15 cellular contexts compared by ENCODE assay signal in genomic region chr10:28853195-28853594, GRCh38.
A peak's percentile ranks its signal among the peaks of the same experiment; 100 is the strongest.
DNase-seq lines count a peak whose midpoint lies in the region; ATAC-seq and TF ChIP-seq lines count a peak whose summit lies in the region.
"Had no signal": no experiment of that assay in that cellular context is flagged by ENCODE, and none has a peak within 500 bp of the region (broad histone marks: within the 10 kb centered on the region; RNA-seq: fewer than 3 reads in every experiment).

No MANE protein-coding gene starts in this region.

- no peaks in the 10 kb centered on the region for H3K27me3 ChIP-seq in BLaER1
- H3K27me3 ChIP-seq in PC-9 (ENCODE audit: insufficient read depth, low read depth) = peaks cover 8% of the 10 kb centered on the region; the same call in 1 of the 2 replicates
- no peaks in the 10 kb centered on the region for H3K27me3 ChIP-seq in hepatocyte

- TF ChIP-seq CTCF in PC-9 (conservative IDR thresholded peaks at IDR 0.05) = no peak
- TF ChIP-seq CTCF in epithelial cell of proximal tubule (conservative IDR thresholded peaks at IDR 0.05; ENCODE audit: low read depth, low read length) = no peak
- no peak for TF ChIP-seq CTCF in nephron (IDR thresholded peaks at IDR 0.05; ENCODE audit: unreplicated experiment in 3 of 3)
- no peak for TF ChIP-seq CTCF in hepatocyte (IDR thresholded peaks at IDR 0.05; ENCODE audit: poor library complexity)

- H3K27ac Mint-ChIP-seq in nephron = peak overlapping the region; percentile 1 to 57 (median 48)
- H3K27ac Mint-ChIP-seq: activated naive CD8-positive, alpha-beta T cell treated with anti-CD3 and anti-CD28 coated beads, Interleukin-2, amount 10 ng/mL, durations not matched to agents 7 days and 5 days; stimulated activated effector memory CD8-positive, alpha-beta T cell treated with anti-CD3 and anti-CD28 coated beads, Interleukin-12 subunit alpha, Interleukin-12 subunit beta, amount 100 ng/mL, for 72 hours had no signal

- H3K4me3 ChIP-seq in BLaER1 (no peak overlapping the region), PC-9 (no peak overlapping the region), epithelial cell of proximal tubule (ENCODE audit: low read depth, low read length) (no peak overlapping the region), hepatocyte (no peak overlapping the region)
- H3K4me3 ChIP-seq: HAP-1, tibial artery had no signal

- peaks cover 8% of the 10 kb centered on the region for H3K9me3 Mint-ChIP-seq in nephron
- H3K9me3 Mint-ChIP-seq: stimulated activated effector memory CD8-positive, alpha-beta T cell treated with anti-CD3 and anti-CD28 coated beads, Interleukin-12 subunit alpha, Interleukin-12 subunit beta, amount 100 ng/mL, for 72 hours had no signal

- H3K36me3 ChIP-seq in BLaER1 (no peaks in the 10 kb centered on the region), PC-9 (ENCODE audit: low read depth) (no peaks in the 10 kb centered on the region), hepatocyte (replicated peaks; ENCODE audit: insufficient read depth, low read depth) (no peaks in the 10 kb centered on the region)
- H3K36me3 ChIP-seq: HAP-1, tibial artery had no signal

- intact Hi-C loops in PC-9 (cut with micrococcal nuclease; ENCODE audit: unreplicated experiment) = no loop called here

- CTCF ChIA-PET in PC-9 (lab: Charles Lee) = no interaction called here

- H3K4me1 ChIP-seq in BLaER1 (peaks cover 55% of the 10 kb centered on the region), PC-9 (replicated peaks; ENCODE audit: insufficient read depth) (no peaks in the 10 kb centered on the region), hepatocyte (ENCODE audit: insufficient read depth) (no peaks in the 10 kb centered on the region)
- H3K4me1 ChIP-seq: HAP-1 had no signal

- peaks cover 17% of the 10 kb centered on the region for H3K27me3 Mint-ChIP-seq in nephron (ENCODE audit: low read depth)

- H3K36me3 Mint-ChIP-seq in nephron (ENCODE audit: low read depth) = peaks cover 8% of the 10 kb centered on the region
- H3K36me3 Mint-ChIP-seq: activated naive CD8-positive, alpha-beta T cell treated with anti-CD3 and anti-CD28 coated beads, Interleukin-2, amount 10 ng/mL, durations not matched to agents 7 days and 5 days; stimulated activated effector memory CD8-positive, alpha-beta T cell treated with anti-CD3 and anti-CD28 coated beads, Interleukin-12 subunit alpha, Interleukin-12 subunit beta, amount 100 ng/mL, for 72 hours had no signal

- peak overlapping the region; percentile 70 for H3K4me2 ChIP-seq in BLaER1
- no peak overlapping the region for H3K4me2 ChIP-seq in PC-9
- no peak overlapping the region for H3K4me2 ChIP-seq in hepatocyte
- H3K4me2 ChIP-seq: SK-N-SH had no signal

- POLR2A ChIA-PET in PC-9 (lab: Charles Lee; ENCODE audit: unreplicated experiment) = interaction anchor here (0.5 kb wide), 1 partner anchor 255 kb away, joined by 4 read pairs; no protein-coding TSS in a partner anchor

- H4K20me1 ChIP-seq in BLaER1 (no peaks in the 10 kb centered on the region), PC-9 (ENCODE audit: insufficient read depth) (no peaks in the 10 kb centered on the region), hepatocyte (ENCODE audit: insufficient read depth, poor library complexity, severe bottlenecking) (no peaks in the 10 kb centered on the region)

- ATAC-seq in GM21717 (IDR thresholded peaks at IDR 0.05; ENCODE audit: unreplicated experiment) = no peak
- ATAC-seq: activated CD4-positive, CD25-positive, alpha-beta regulatory T cell treated with anti-CD3 and anti-CD28 coated beads, Interleukin-2, amount 50 U/mL, for 24 hours; stimulated activated effector memory CD8-positive, alpha-beta T cell treated with anti-CD3 and anti-CD28 coated beads, Interleukin-12 subunit alpha, Interleukin-12 subunit beta, amount 100 ng/mL, for 72 hours had no signal

- H2AFZ ChIP-seq in PC-9 = no peak overlapping the region
- H2AFZ ChIP-seq in hepatocyte = no peak overlapping the region

- peaks cover 18% of the 10 kb centered on the region for H3K4me1 Mint-ChIP-seq in nephron
- H3K4me1 Mint-ChIP-seq: activated naive CD8-positive, alpha-beta T cell treated with anti-CD3 and anti-CD28 coated beads, Interleukin-2, amount 10 ng/mL, durations not matched to agents 7 days and 5 days; stimulated activated effector memory CD8-positive, alpha-beta T cell treated with anti-CD3 and anti-CD28 coated beads, Interleukin-12 subunit alpha, Interleukin-12 subunit beta, amount 100 ng/mL, for 72 hours had no signal

- H3K9me2 ChIP-seq in PC-9 (ENCODE audit: insufficient read depth) = no peaks in the 10 kb centered on the region
- no peaks in the 10 kb centered on the region for H3K9me2 ChIP-seq in hepatocyte (replicated peaks; ENCODE audit: insufficient read depth)
- H3K9me2 ChIP-seq: SK-N-SH had no signal

- no TSS peak for BruUV-seq in PC-9 (replicated peaks; lab: Mats Ljungman, UMichigan)

- H3K4me3 Mint-ChIP-seq in nephron = no peak overlapping the region
- H3K4me3 Mint-ChIP-seq: activated naive CD8-positive, alpha-beta T cell treated with anti-CD3 and anti-CD28 coated beads, Interleukin-2, amount 10 ng/mL, durations not matched to agents 7 days and 5 days; stimulated activated effector memory CD8-positive, alpha-beta T cell treated with anti-CD3 and anti-CD28 coated beads, Interleukin-12 subunit alpha, Interleukin-12 subunit beta, amount 100 ng/mL, for 72 hours had no signal

- H3K79me2 ChIP-seq in PC-9 (ENCODE audit: low read depth) (no peaks in the 10 kb centered on the region), hepatocyte (no peaks in the 10 kb centered on the region)

- WGBS in hepatocyte (ENCODE audit: low lambda C conversion rate, missing lambda C conversion rate) = 51% methylated on average over 5 of the region's 5 CpGs

- H3K9me3 ChIP-seq in BLaER1 (peaks cover 35% of the 10 kb centered on the region), PC-9 (ENCODE audit: insufficient read depth, low read depth) (no peaks in the 10 kb centered on the region), hepatocyte (ENCODE audit: low read depth) (no peaks in the 10 kb centered on the region)
- H3K9me3 ChIP-seq: HAP-1, SK-N-SH, tibial artery had no signal

- DNase-seq in PC-9 (peak; percentile 5 to 42), epithelial cell of proximal tubule (ENCODE audit: low read depth) (peak; percentile 48), hepatocyte (ENCODE audit: low spot score) (no peak), NCI-H774 (lab: John Stamatoyannopoulos, UW) (no peak)
- DNase-seq in stimulated activated naive CD4-positive, alpha-beta T cell treated with Interleukin-2 at 50 U/mL for 16 hours (lab: John Stamatoyannopoulos, UW) = no peak
- DNase-seq: activated naive CD8-positive, alpha-beta T cell treated with anti-CD3 and anti-CD28 coated beads, Interleukin-2, amount 10 ng/mL, durations not matched to agents 7 days and 5 days; NCI-H82; SK-N-SH; tibial artery had no signal

- H3F3A ChIP-seq in PC-9 (ENCODE audit: insufficient read depth, low read depth) = no peaks in the 10 kb centered on the region

- H3K27ac ChIP-seq in BLaER1 = no peak overlapping the region
- no peak overlapping the region for H3K27ac ChIP-seq in PC-9
- H3K27ac ChIP-seq in hepatocyte = no peak overlapping the region
- H3K27ac ChIP-seq: tibial artery had no signal

- H3K9ac ChIP-seq in BLaER1 = no peak overlapping the region
- H3K9ac ChIP-seq: SK-N-SH had no signal

Comparison
In these comparisons a context has a peak if more than half of its experiments do, and no peak if none do; other contexts are left out.
1. DNase-seq: peak in PC-9 (2 of 2) and epithelial cell of proximal tubule (single experiment); none in hepatocyte (single experiment), stimulated activated naive CD4-positive, alpha-beta T cell treated with Interleukin-2 at 50 U/mL for 16 hours (single experiment) and NCI-H774 (single experiment).